ENCODE assay signal across 18 cellular contexts in genomic region chr7:101104799-101105198, GRCh38. TPM values are rescaled to one million over a fixed set of nuclear protein-coding genes. Genes with fewer than 3 reads are reported as not detected.
DNase-seq lines count a peak whose midpoint lies in the region; ATAC-seq, FAIRE-seq and TF ChIP-seq lines count a peak whose summit lies in the region.
"Had no signal": no experiment of that assay in that cellular context is flagged by ENCODE, and none has a peak within 500 bp of the region (broad histone marks: within the 10 kb centered on the region; RNA-seq: fewer than 3 reads in every experiment).

No MANE protein-coding gene starts in this region.

- 87% methylated on average over 3 of the region's 3 CpGs; no CpG with 5 or more reads in 1 of the 2 experiments for WGBS in H1 (ENCODE audit: extremely low coverage in 1 of 2, insufficient coverage in 1 of 2, insufficient read length in 1 of 2, insufficient replicate concordance in 2 of 2, low coverage in 1 of 2, low lambda C conversion rate in 2 of 2, missing lambda C conversion rate in 1 of 2), 2 experiments
- no CpG with 5 or more reads among the region's 3 CpGs for WGBS in mesendoderm (ENCODE audit: extremely low coverage, insufficient coverage, low lambda C conversion rate)

- H2BK20ac ChIP-seq in H1 (ENCODE audit: low read length): no peak overlapping the region

- no peaks in the 10 kb centered on the region for H4K20me1 ChIP-seq in H1 (replicated peaks in 1 of 2; ENCODE audit: control insufficient read depth in 1 of 2, insufficient read depth in 2 of 2, low read length in 2 of 2)

- H2AFZ ChIP-seq in ACC112 (ENCODE audit: low read length, unreplicated experiment) (no peak overlapping the region), H1 (ENCODE audit: low read length) (no peak overlapping the region)

- no peak overlapping the region for H4K5ac ChIP-seq in H1 (ENCODE audit: insufficient read length, low read depth, low read length)
- no peak overlapping the region for H4K5ac ChIP-seq in mesendoderm (ENCODE audit: low read length)

- peak overlapping the region; percentile 69 for H3K27ac ChIP-seq in ACC112 (ENCODE audit: low read depth, low read length)
- no peak overlapping the region for H3K27ac ChIP-seq in H1 (ENCODE audit: low read depth, low read length)
- no peak overlapping the region for H3K27ac ChIP-seq in mesendoderm (ENCODE audit: low read depth, low read length)

- H2BK12ac ChIP-seq in H1 (ENCODE audit: low read depth, low read length): 0 out of 2 replicates have a peak overlapping the region, but pooled peaks have one; percentile 33

- no peak for ATAC-seq in GM19455 (IDR thresholded peaks at IDR 0.05; ENCODE audit: unreplicated experiment)
- no peak for ATAC-seq in activated CD8-positive, alpha-beta T cell treated with anti-CD3 and anti-CD28 coated beads for 36 hours

- H3K4me3 Mint-ChIP-seq in activated CD8-positive, alpha-beta T cell treated with anti-CD3 and anti-CD28 coated beads for 36 hours: no peak overlapping the region
- H3K4me3 Mint-ChIP-seq: CD4-positive, CD25-positive, alpha-beta regulatory T cell had no signal

- H2AK5ac ChIP-seq in H1 (ENCODE audit: low read depth, low read length) (0 out of 2 replicates have a peak overlapping the region, but pooled peaks have one; percentile 86), mesendoderm (ENCODE audit: low read length) (no peak overlapping the region)

- H3K79me2 ChIP-seq in ACC112 (ENCODE audit: control insufficient read depth, insufficient read depth, low read length, unreplicated experiment) (peaks cover 35% of the 10 kb centered on the region), H1 (ENCODE audit: control insufficient read depth in 1 of 2, insufficient read depth in 2 of 2, low read length in 2 of 2) (no peaks in the 10 kb centered on the region), mesendoderm (ENCODE audit: control insufficient read depth, insufficient read depth, low read length) (no peaks in the 10 kb centered on the region)

- no peaks in the 10 kb centered on the region for H3K79me1 ChIP-seq in H1 (ENCODE audit: low read depth, low read length)
- no peaks in the 10 kb centered on the region for H3K79me1 ChIP-seq in mesendoderm (ENCODE audit: low read length)

- H3K56ac ChIP-seq in H1 (replicated peaks; ENCODE audit: insufficient read length, low read depth, low read length): no peak overlapping the region
- H3K56ac ChIP-seq in mesendoderm (ENCODE audit: low read length): peak overlapping the region; percentile 25

- H4K91ac ChIP-seq in H1 (replicated peaks; ENCODE audit: insufficient read length, low read length): no peak overlapping the region

- no peak overlapping the region for H3K14ac ChIP-seq in H1 (ENCODE audit: insufficient read length)

- H2BK15ac ChIP-seq in H1 (ENCODE audit: low read length) (0 out of 2 replicates have a peak overlapping the region, but pooled peaks have one; percentile 65), mesendoderm (replicated peaks; ENCODE audit: low read depth) (no peak overlapping the region)

- H3K4me2 ChIP-seq in H1 (ENCODE audit: insufficient read depth in 1 of 2, low read depth in 2 of 2, low read length in 2 of 2) (no peak overlapping the region), mesendoderm (ENCODE audit: low read length) (no peak overlapping the region)

- H3K18ac ChIP-seq in H1 (ENCODE audit: extremely low read depth, low read length) (no peak overlapping the region), mesendoderm (ENCODE audit: low read length) (no peak overlapping the region)

- H3K27me3 ChIP-seq in ACC112 (ENCODE audit: insufficient read depth, low read length) (no peaks in the 10 kb centered on the region), H1 (replicated peaks in 1 of 4; ENCODE audit: control insufficient read depth in 3 of 4, extremely low read depth in 1 of 4, insufficient read depth in 3 of 4, low read length in 3 of 4) (no peaks in the 10 kb centered on the region), mesendoderm (ENCODE audit: insufficient read depth, low read length, poor library complexity) (no peaks in the 10 kb centered on the region)
- H3K27me3 ChIP-seq: SJSA1 had no signal

- no peak overlapping the region for H3K4me3 ChIP-seq in ACC112 (ENCODE audit: low read depth, low read length)
- no peak overlapping the region for H3K4me3 ChIP-seq in H1 (ENCODE audit: extremely low read depth in 1 of 4, insufficient read depth in 2 of 4, low read depth in 3 of 4, low read length in 4 of 4)
- H3K4me3 ChIP-seq in mesendoderm (ENCODE audit: low read length): no peak overlapping the region
- H3K4me3 ChIP-seq: SJSA1 had no signal

- 0 out of 2 replicates have a peak, but pooled peaks cover 3% of the 10 kb centered on the region for H3K23me2 ChIP-seq in H1 (ENCODE audit: low read depth, low read length)

- H3K9me3 Mint-ChIP-seq in activated CD8-positive, alpha-beta T cell treated with anti-CD3 and anti-CD28 coated beads for 36 hours: no peaks in the 10 kb centered on the region

- H3K23ac ChIP-seq in H1 (ENCODE audit: insufficient read length): no peak overlapping the region
- no peak overlapping the region for H3K23ac ChIP-seq in mesendoderm (ENCODE audit: low read length)

- H3K4me1 ChIP-seq in ACC112 (ENCODE audit: control insufficient read depth, insufficient read depth, low read length, unreplicated experiment) (peaks cover 61% of the 10 kb centered on the region), H1 (replicated peaks in 1 of 4; ENCODE audit: control insufficient read depth in 3 of 4, insufficient read depth in 4 of 4, low read length in 3 of 4) (peaks cover 0 to 13% (median 8%) of the 10 kb centered on the region in 4 experiments; a peak in 6 of 7 replicates), mesendoderm (ENCODE audit: control insufficient read depth, low read depth, low read length) (peaks cover 5% of the 10 kb centered on the region)

- H4K8ac ChIP-seq in H1 (ENCODE audit: extremely low read depth, insufficient read depth, low read length): no peak overlapping the region
- H4K8ac ChIP-seq in mesendoderm (ENCODE audit: low read depth, low read length): no peak overlapping the region

- H2BK120ac ChIP-seq in H1 (replicated peaks; ENCODE audit: low read depth, low read length) (no peak overlapping the region), mesendoderm (ENCODE audit: low read depth, low read length) (no peak overlapping the region)

- no peaks in the 10 kb centered on the region for H3K36me3 Mint-ChIP-seq in activated CD8-positive, alpha-beta T cell treated with anti-CD3 and anti-CD28 coated beads for 36 hours (ENCODE audit: low read depth)
- H3K36me3 Mint-ChIP-seq: CD4-positive, CD25-positive, alpha-beta regulatory T cell had no signal

- CTCF ChIA-PET in H1 (lab: Charles Lee; ENCODE audit: partially characterized antibody): interaction anchor here (0.6 to 2.4 kb wide), 7 partner anchors 9 to 211 kb away, joined by 3 to 11 read pairs (median 3); no protein-coding TSS in a partner anchor
- CTCF ChIA-PET in activated CD8-positive, alpha-beta T cell treated with anti-CD3 and anti-CD28 coated beads for 36 hours (lab: Charles Lee): interaction anchor here (1.2 to 1.5 kb wide), 2 partner anchors 10 to 39 kb away, joined by 3 to 6 read pairs; no protein-coding TSS in a partner anchor

- H3K4ac ChIP-seq in H1 (replicated peaks; ENCODE audit: insufficient read length, low read depth, low read length) (no peak overlapping the region), mesendoderm (ENCODE audit: low read depth, low read length) (no peak overlapping the region)

- intact Hi-C loops in activated CD8-positive, alpha-beta T cell treated with anti-CD3 and anti-CD28 coated beads for 36 hours (cut with micrococcal nuclease): no loop called here

- H3K4me1 Mint-ChIP-seq in activated CD8-positive, alpha-beta T cell treated with anti-CD3 and anti-CD28 coated beads for 36 hours (ENCODE audit: low read depth): peaks cover 9% of the 10 kb centered on the region

- H3K36me3 ChIP-seq in ACC112 (ENCODE audit: insufficient read depth, low read length) (no peaks in the 10 kb centered on the region), H1 (ENCODE audit: control insufficient read depth in 2 of 4, insufficient read depth in 4 of 4, low read length in 3 of 4) (no peaks in the 10 kb centered on the region), mesendoderm (ENCODE audit: control insufficient read depth, insufficient read depth, low read length) (no peaks in the 10 kb centered on the region)
- H3K36me3 ChIP-seq: SJSA1 had no signal

- H3K9me3 ChIP-seq in H1 (ENCODE audit: insufficient read depth in 2 of 2, low read depth in 1 of 2, low read length in 1 of 2): no peaks in the 10 kb centered on the region
- H3K9me3 ChIP-seq: SJSA1 had no signal

- no peak for TF ChIP-seq POLR2A in H1 (IDR thresholded peaks at IDR 0.05; ENCODE audit: control extremely low read depth in 1 of 2, low read depth in 2 of 2, low read length in 2 of 2)

- H2BK5ac ChIP-seq in H1 (ENCODE audit: low read depth, low read length) (no peak overlapping the region), mesendoderm (ENCODE audit: low read length) (no peak overlapping the region)

- DNase-seq in RCC 7860 (ENCODE audit: low spot score) (peak; percentile 47), H1 (ENCODE audit: low read depth in 1 of 2, low spot score in 2 of 2) (no peak), mesendoderm (no peak), DMS 273 (lab: John Stamatoyannopoulos, UW; ENCODE audit: unreplicated experiment) (no peak), DMS114 treated with DMSO at 0.1 percent for 48 hours (lab: John Stamatoyannopoulos, UW; ENCODE audit: unreplicated experiment) (no peak)
- DNase-seq in activated CD8-positive, alpha-beta T cell treated with anti-CD3 and anti-CD28 coated beads for 36 hours: no peak
- DNase-seq: ACHN; Calu3; CD4-positive, CD25-positive, alpha-beta regulatory T cell; GOT3; NCI-H1417; NCI-H2029; NCI-H2171 treated with DMSO at 0.1 percent for 48 hours; NCI-H510A; NCI-H82 had no signal

- no peak overlapping the region for H3K9ac ChIP-seq in H1 (replicated peaks in 1 of 4; ENCODE audit: extremely low read depth in 1 of 4, low read depth in 3 of 4, low read length in 3 of 4)
- H3K9ac ChIP-seq in mesendoderm (ENCODE audit: low read length): no peak overlapping the region

- no peak for TF ChIP-seq CTCF in H1 (IDR thresholded peaks at IDR 0.05; ENCODE audit: control extremely low read depth in 1 of 3, insufficient read depth in 1 of 3, low read depth in 1 of 3, low read length in 3 of 3)
- TF ChIP-seq CTCF in activated CD8-positive, alpha-beta T cell treated with anti-CD3 and anti-CD28 coated beads for 36 hours (IDR thresholded peaks at IDR 0.05): no peak

- H3K27me3 Mint-ChIP-seq in activated CD8-positive, alpha-beta T cell treated with anti-CD3 and anti-CD28 coated beads for 36 hours: peaks cover 26% of the 10 kb centered on the region

- POLR2A ChIA-PET in H1 (lab: Charles Lee; ENCODE audit: partially characterized antibody): interaction anchor here (1.1 to 1.6 kb wide), 2 partner anchors 10 to 22 kb away, joined by 3 to 5 read pairs; partner anchors contain the start of gene SERPINE1
- POLR2A ChIA-PET in activated CD8-positive, alpha-beta T cell treated with anti-CD3 and anti-CD28 coated beads for 36 hours (lab: Charles Lee): no interaction called here

- no peak for FAIRE-seq in RCC 7860 (lab: Jason Lieb, UNC)
- FAIRE-seq in H1 (lab: Jason Lieb, UNC): no peak

- TF ChIP-seq EP300 in H1 (IDR thresholded peaks at IDR 0.05; ENCODE audit: borderline replicate concordance in 1 of 2, low read depth in 2 of 2, low read length in 2 of 2): no peak

- TF ChIP-seq RAD21 in H1 (IDR thresholded peaks at IDR 0.05 in 1 of 2, conservative IDR thresholded peaks at IDR 0.05 in 1 of 2; ENCODE audit: low read depth in 2 of 2, low read length in 2 of 2): no peak

- H3K27ac Mint-ChIP-seq in activated CD8-positive, alpha-beta T cell treated with anti-CD3 and anti-CD28 coated beads for 36 hours: no peak overlapping the region
- H3K27ac Mint-ChIP-seq: CD4-positive, CD25-positive, alpha-beta regulatory T cell had no signal

RNA-seq across cellular contexts. Expression of gene TRIM56, which starts 19.5 kb away (rescaled TPM):
- 17.5 and 18.8 TPM in 2 replicates for total RNA-seq in H1 (2021; fragmentation: NEBNext Ultra II Directional; extraction: Animal tissue kit (Norgen Biotek cat#: 25700))
- polyA plus RNA-seq in H1 (2011; rRNA removed): 2.0 and 3.4 TPM in 2 replicates
- 3.5 TPM for polyA plus RNA-seq in H1 (2011; cell fraction: cytosol; rRNA removed)
- 11.9 TPM for polyA plus RNA-seq in H1 (2011; cell fraction: nucleus; rRNA removed)
- 11.8 to 21.3 TPM (median 14.5 TPM) in 4 replicates for polyA plus RNA-seq in H1 (2012, experiment 1 of 2)
- polyA plus RNA-seq in H1 (2012, experiment 2 of 2): 3.0 TPM
- polyA plus RNA-seq in H1 (2013, experiment 1 of 2): 9.3 TPM
- 8.3 TPM for polyA plus RNA-seq in H1 (2013, experiment 2 of 2)
- 6.9 and 9.2 TPM in 2 replicates for polyA minus RNA-seq in H1 (2011; rRNA and poly(A)+ RNA removed)
- 5.9 TPM for polyA minus RNA-seq in H1 (2011; cell fraction: cytosol; rRNA and poly(A)+ RNA removed)
- polyA minus RNA-seq in H1 (2011; cell fraction: nucleus; rRNA and poly(A)+ RNA removed): 9.1 TPM
- polyA plus RNA-seq in mesendoderm (2013, experiment 1 of 2): 7.8 TPM
- polyA plus RNA-seq in mesendoderm (2013, experiment 2 of 2): 5.7 TPM
- total RNA-seq in activated CD8-positive, alpha-beta T cell treated with anti-CD3 and anti-CD28 coated beads for 36 hours: 10 to 100 TPM; 40.1 to 42.3 TPM

RNA-seq across cellular contexts. Expression of gene SERPINE1, which starts 22.1 kb away (rescaled TPM):
- 5.6 and 6.8 TPM in 2 replicates for total RNA-seq in H1 (2021; fragmentation: NEBNext Ultra II Directional; extraction: Animal tissue kit (Norgen Biotek cat#: 25700))
- polyA plus RNA-seq in H1 (2011; rRNA removed): 3.7 and 3.8 TPM in 2 replicates
- polyA plus RNA-seq in H1 (2011; cell fraction: cytosol; rRNA removed): 3.4 TPM
- 2.8 TPM for polyA plus RNA-seq in H1 (2011; cell fraction: nucleus; rRNA removed)
- polyA plus RNA-seq in H1 (2012, experiment 1 of 2): 2.5 to 2.9 TPM (median 2.7 TPM) in 4 replicates
- 1.9 TPM for polyA plus RNA-seq in H1 (2012, experiment 2 of 2)
- 20.1 TPM for polyA plus RNA-seq in H1 (2013, experiment 1 of 2)
- 28.6 TPM for polyA plus RNA-seq in H1 (2013, experiment 2 of 2)
- 4.2 and 4.4 TPM in 2 replicates for polyA minus RNA-seq in H1 (2011; rRNA and poly(A)+ RNA removed)
- polyA minus RNA-seq in H1 (2011; cell fraction: cytosol; rRNA and poly(A)+ RNA removed): 1.9 TPM
- 1.00 TPM for polyA minus RNA-seq in H1 (2011; cell fraction: nucleus; rRNA and poly(A)+ RNA removed)
- 55.1 TPM for polyA plus RNA-seq in mesendoderm (2013, experiment 1 of 2)
- polyA plus RNA-seq in mesendoderm (2013, experiment 2 of 2): 62.9 TPM
- 1 to 10 TPM; 1.2 to 1.3 TPM for total RNA-seq in activated CD8-positive, alpha-beta T cell treated with anti-CD3 and anti-CD28 coated beads for 36 hours
- polyA plus RNA-seq: CD4-positive, CD25-positive, alpha-beta regulatory T cell had no signal

RNA-seq across cellular contexts. Expression of gene AP1S1, which starts 49.5 kb away (rescaled TPM):
- total RNA-seq in H1 (2021; fragmentation: NEBNext Ultra II Directional; extraction: Animal tissue kit (Norgen Biotek cat#: 25700)): 56.0 and 56.1 TPM in 2 replicates
- 59.3 and 72.3 TPM in 2 replicates for polyA plus RNA-seq in H1 (2011; rRNA removed)
- 115 TPM for polyA plus RNA-seq in H1 (2011; cell fraction: cytosol; rRNA removed)
- 109 TPM for polyA plus RNA-seq in H1 (2011; cell fraction: nucleus; rRNA removed)
- 81.1 to 105 TPM (median 95.8 TPM) in 4 replicates for polyA plus RNA-seq in H1 (2012, experiment 1 of 2)
- polyA plus RNA-seq in H1 (2012, experiment 2 of 2): 90.0 TPM
- 35.2 TPM for polyA plus RNA-seq in H1 (2013, experiment 1 of 2)
- polyA plus RNA-seq in H1 (2013, experiment 2 of 2): 33.6 TPM
- polyA minus RNA-seq in H1 (2011; rRNA and poly(A)+ RNA removed): 47.0 and 58.4 TPM in 2 replicates
- 17.9 TPM for polyA minus RNA-seq in H1 (2011; cell fraction: cytosol; rRNA and poly(A)+ RNA removed)
- polyA minus RNA-seq in H1 (2011; cell fraction: nucleus; rRNA and poly(A)+ RNA removed): 16.7 TPM
- polyA plus RNA-seq in mesendoderm (2013, experiment 1 of 2): 14.7 TPM
- polyA plus RNA-seq in mesendoderm (2013, experiment 2 of 2): 15.1 TPM
- total RNA-seq in activated CD8-positive, alpha-beta T cell treated with anti-CD3 and anti-CD28 coated beads for 36 hours: 10 to 100 TPM; 35.6 to 39.5 TPM
